In genomic region chr7:77202544-77202976, GRCh38 we compare ENCODE assay signal across 11 cellular contexts. TPM values are rescaled to one million over a fixed set of nuclear protein-coding genes. Genes with fewer than 3 reads are reported as not detected.
DNase-seq lines count a peak whose midpoint lies in the region; ATAC-seq and TF ChIP-seq lines count a peak whose summit lies in the region.
"Had no signal": no experiment of that assay in that cellular context is flagged by ENCODE, and none has a peak within 500 bp of the region (broad histone marks: within the 10 kb centered on the region; RNA-seq: fewer than 3 reads in every experiment).

No MANE protein-coding gene starts in this region.

- peak; percentile 78 for ATAC-seq in GM19324 (IDR thresholded peaks at IDR 0.05; ENCODE audit: low FRiP score, unreplicated experiment)
- peak; percentile 81 for ATAC-seq in HG02943 (IDR thresholded peaks at IDR 0.05; ENCODE audit: low read depth, unreplicated experiment)

- H3K79me2 ChIP-seq in OCI-LY3 (ENCODE audit: low read length), result peaks cover 23% of the 10 kb centered on the region

- H2AFZ ChIP-seq in OCI-LY3 (ENCODE audit: low read depth, low read length), result no peak overlapping the region

- H3K9ac ChIP-seq in OCI-LY3 (ENCODE audit: low read length), result peak overlapping the region; percentile 74
- H3K9ac ChIP-seq: BLaER1 had no signal

- no peaks in the 10 kb centered on the region for H3K36me3 ChIP-seq in OCI-LY3 (replicated peaks; ENCODE audit: low read depth, low read length)
- H3K36me3 ChIP-seq: BLaER1 had no signal

- DNase-seq in NCI-H1105 (lab: John Stamatoyannopoulos, UW) (no peak), GDM1 (lab: John Stamatoyannopoulos, UW) (no peak), cerebellum (ENCODE audit: low spot score) (no peak), cerebellar cortex (ENCODE audit: low spot score) (no peak)
- DNase-seq: activated CD4-positive, alpha-beta T cell treated with anti-CD3 and anti-CD28 coated beads, Interleukin-2, amount 50 U/mL, for 48 hours; stimulated activated naive CD4-positive, alpha-beta T cell treated with Interleukin-2 at 50 U/mL for 16 hours had no signal

- H3K9me3 ChIP-seq in OCI-LY3 (ENCODE audit: insufficient read depth, low read length), result no peaks in the 10 kb centered on the region
- H3K9me3 ChIP-seq: BLaER1 had no signal

- H3K27ac ChIP-seq in OCI-LY3 (ENCODE audit: low read length), result peak overlapping the region; percentile 98
- H3K27ac ChIP-seq: BLaER1 had no signal

- TF ChIP-seq CTCF in GM12872 (IDR thresholded peaks at IDR 0.05; ENCODE audit: insufficient read depth, low read depth, low read length) (peak; percentile 33; the same call in 2 of the 3 replicates), OCI-LY3 (IDR thresholded peaks at IDR 0.05; ENCODE audit: low read depth, low read length) (no peak)

- H3K4me1 ChIP-seq in OCI-LY3 (ENCODE audit: low read length), result peaks cover 79% of the 10 kb centered on the region

- no peaks in the 10 kb centered on the region for H4K20me1 ChIP-seq in OCI-LY3 (ENCODE audit: insufficient read depth, low read length)
- H4K20me1 ChIP-seq: BLaER1 had no signal

- peak overlapping the region; percentile 75 for H3K4me2 ChIP-seq in OCI-LY3 (ENCODE audit: low read length)
- H3K4me2 ChIP-seq: BLaER1 had no signal

- H3K4me3 ChIP-seq in OCI-LY3 (ENCODE audit: low read length), result peak overlapping the region; percentile 47
- H3K4me3 ChIP-seq: BLaER1 had no signal

- H3K27me3 ChIP-seq in OCI-LY3 (ENCODE audit: low read depth, low read length), result no peaks in the 10 kb centered on the region
- H3K27me3 ChIP-seq: BLaER1 had no signal

RNA-seq across cellular contexts. Expression of gene FGL2, which starts 2.9 kb away (rescaled TPM):
- total RNA-seq in cerebellum, result 19.1 TPM
